In the genomic region with DNA sequence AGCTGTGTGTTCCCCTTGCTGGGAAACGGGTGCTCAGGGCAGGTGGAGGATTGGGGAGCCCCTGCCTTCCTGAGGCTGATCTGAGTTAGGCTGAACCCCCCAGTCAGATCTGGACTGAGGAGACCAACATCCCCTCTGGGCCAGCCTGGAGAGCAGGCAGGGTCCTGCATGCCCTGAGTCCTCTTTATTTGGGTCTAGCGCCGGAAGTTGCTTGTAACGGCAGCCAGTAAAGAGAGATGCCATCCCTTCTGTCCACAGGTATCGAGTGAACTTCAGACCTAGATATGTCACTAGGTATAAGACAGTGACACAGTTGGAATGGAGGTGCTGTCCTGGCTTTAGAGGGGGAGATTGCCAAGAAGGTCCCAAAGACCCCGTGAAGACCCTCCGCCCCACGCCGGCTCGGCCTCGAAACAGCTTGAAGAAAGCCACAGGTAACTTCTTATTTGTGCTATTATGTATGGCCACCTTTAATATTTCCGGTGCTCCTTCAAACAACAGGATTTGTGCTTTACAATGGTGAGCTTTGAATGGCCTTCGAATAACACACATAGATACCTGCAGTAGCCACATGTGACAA, we compare ENCODE assay signal across 16 cellular contexts. TPM values are rescaled to one million over a fixed set of nuclear protein-coding genes. Genes with fewer than 3 reads are reported as not detected.
DNase-seq lines count a peak whose midpoint lies in the region; ATAC-seq and FAIRE-seq lines count a peak whose summit lies in the region.
"Had no signal": no experiment of that assay in that cellular context is flagged by ENCODE, and none has a peak within 500 bp of the region (broad histone marks: within the 10 kb centered on the region; RNA-seq: fewer than 3 reads in every experiment).

No MANE protein-coding gene starts in this region.

- intact Hi-C loops in activated CD4-positive, alpha-beta T cell treated with anti-CD3 and anti-CD28 coated beads, Interleukin-2, amount 10 ng/mL, durations not matched to agents 24 days and 14 days (cut with micrococcal nuclease) = no loop called here

- H3K36me3 ChIP-seq in H7 (replicated peaks; ENCODE audit: control insufficient read depth, insufficient read depth, low read length) = no peaks in the 10 kb centered on the region
- H3K36me3 ChIP-seq: HAP-1 had no signal

- peaks cover 43% of the 10 kb centered on the region for H3K4me1 Mint-ChIP-seq in activated CD4-positive, alpha-beta T cell treated with anti-CD3 and anti-CD28 coated beads, Interleukin-2, amount 10 ng/mL, durations not matched to agents 7 days and 5 days
- peaks cover 26% of the 10 kb centered on the region for H3K4me1 Mint-ChIP-seq in activated CD4-positive, alpha-beta T cell treated with anti-CD3 and anti-CD28 coated beads, Interleukin-2, amount 10 ng/mL, durations not matched to agents 24 days and 14 days

- no peak overlapping the region for H3K4me3 ChIP-seq in H7 (ENCODE audit: insufficient read depth, low read depth, low read length)
- H3K4me3 ChIP-seq: HAP-1 had no signal

- peak overlapping the region; percentile 95 for H3K27ac Mint-ChIP-seq in activated CD4-positive, alpha-beta T cell treated with anti-CD3 and anti-CD28 coated beads, Interleukin-2, amount 10 ng/mL, durations not matched to agents 7 days and 5 days
- H3K27ac Mint-ChIP-seq in activated CD4-positive, alpha-beta T cell treated with anti-CD3 and anti-CD28 coated beads, Interleukin-2, amount 10 ng/mL, durations not matched to agents 24 days and 14 days = no peak overlapping the region
- H3K27ac Mint-ChIP-seq: B cell had no signal

- no peaks in the 10 kb centered on the region for H3K27me3 ChIP-seq in H7 (ENCODE audit: control insufficient read depth, insufficient read depth, low read length)

- POLR2A ChIA-PET in activated CD4-positive, alpha-beta T cell treated with anti-CD3 and anti-CD28 coated beads, Interleukin-2, amount 10 ng/mL, durations not matched to agents 7 days and 5 days (lab: Charles Lee) = no interaction called here

- CTCF ChIA-PET in activated CD4-positive, alpha-beta T cell treated with anti-CD3 and anti-CD28 coated beads, Interleukin-2, amount 10 ng/mL, durations not matched to agents 7 days and 5 days (lab: Charles Lee) = interaction anchor here (1.3 to 3.0 kb wide), 2 partner anchors 9 to 65 kb away, joined by 3 to 14 read pairs; no protein-coding TSS in a partner anchor

- no peak for DNase-seq in activated CD4-positive, alpha-beta T cell treated with anti-CD3 and anti-CD28 coated beads, Interleukin-2, amount 10 ng/mL, durations not matched to agents 7 days and 5 days
- no peak for DNase-seq in activated CD4-positive, alpha-beta T cell treated with anti-CD3 and anti-CD28 coated beads, Interleukin-2, amount 10 ng/mL, durations not matched to agents 24 days and 14 days
- DNase-seq in H7 = peak; percentile 28
- DNase-seq in left lobe of liver (ENCODE audit: low spot score) = peak; percentile 27
- DNase-seq in urothelium cell line (ENCODE audit: low spot score) = no peak
- no peak for DNase-seq in NCI-H748 (lab: John Stamatoyannopoulos, UW; ENCODE audit: unreplicated experiment)
- no peak for DNase-seq in NCI-H345 (lab: John Stamatoyannopoulos, UW)
- DNase-seq: EL, NCI-H187 treated with DMSO at 0.1 percent for 48 hours, NCI-H446, NCI-H69, OCI-M1, SIG-M5 had no signal

- H3K36me3 Mint-ChIP-seq in activated CD4-positive, alpha-beta T cell treated with anti-CD3 and anti-CD28 coated beads, Interleukin-2, amount 10 ng/mL, durations not matched to agents 7 days and 5 days (ENCODE audit: low read depth) = peaks cover 19% of the 10 kb centered on the region
- H3K36me3 Mint-ChIP-seq in activated CD4-positive, alpha-beta T cell treated with anti-CD3 and anti-CD28 coated beads, Interleukin-2, amount 10 ng/mL, durations not matched to agents 24 days and 14 days (ENCODE audit: low read depth) = peaks cover 17% of the 10 kb centered on the region

- ATAC-seq in left lobe of liver (no peak), GM18519 (IDR thresholded peaks at IDR 0.05; ENCODE audit: low FRiP score, unreplicated experiment) (no peak)

- peaks cover 17% of the 10 kb centered on the region for H3K9me3 Mint-ChIP-seq in activated CD4-positive, alpha-beta T cell treated with anti-CD3 and anti-CD28 coated beads, Interleukin-2, amount 10 ng/mL, durations not matched to agents 7 days and 5 days
- peaks cover 8% of the 10 kb centered on the region for H3K9me3 Mint-ChIP-seq in activated CD4-positive, alpha-beta T cell treated with anti-CD3 and anti-CD28 coated beads, Interleukin-2, amount 10 ng/mL, durations not matched to agents 24 days and 14 days

- no peak overlapping the region for H3K4me3 Mint-ChIP-seq in activated CD4-positive, alpha-beta T cell treated with anti-CD3 and anti-CD28 coated beads, Interleukin-2, amount 10 ng/mL, durations not matched to agents 7 days and 5 days
- H3K4me3 Mint-ChIP-seq in activated CD4-positive, alpha-beta T cell treated with anti-CD3 and anti-CD28 coated beads, Interleukin-2, amount 10 ng/mL, durations not matched to agents 24 days and 14 days = no peak overlapping the region
- H3K4me3 Mint-ChIP-seq: B cell had no signal

- peak; percentile 90 for FAIRE-seq in urothelium cell line (lab: Jason Lieb, UNC)

- peaks cover 3% of the 10 kb centered on the region for H3K27me3 Mint-ChIP-seq in activated CD4-positive, alpha-beta T cell treated with anti-CD3 and anti-CD28 coated beads, Interleukin-2, amount 10 ng/mL, durations not matched to agents 7 days and 5 days
- no peaks in the 10 kb centered on the region for H3K27me3 Mint-ChIP-seq in activated CD4-positive, alpha-beta T cell treated with anti-CD3 and anti-CD28 coated beads, Interleukin-2, amount 10 ng/mL, durations not matched to agents 24 days and 14 days

RNA-seq across cellular contexts. Expression of a gene that starts 38.0 kb away (rescaled TPM):
- total RNA-seq in activated CD4-positive, alpha-beta T cell treated with anti-CD3 and anti-CD28 coated beads, Interleukin-2, amount 10 ng/mL, durations not matched to agents 7 days and 5 days = 10 to 100 TPM; 18.6 to 23.0 TPM
- 32.4 and 35.5 TPM in 2 replicates for total RNA-seq in activated CD4-positive, alpha-beta T cell treated with anti-CD3 and anti-CD28 coated beads, Interleukin-2, amount 10 ng/mL, durations not matched to agents 24 days and 14 days
- 15.2 and 20.6 TPM in 2 replicates for total RNA-seq in H7 (2014; rRNA removed; shearing (Covaris generic))
- 0.53 TPM for total RNA-seq in left lobe of liver

Comparison
In these comparisons a context has a peak if more than half of its experiments do, and no peak if none do; other contexts are left out.
1. DNase-seq: peak in H7 (single experiment) and left lobe of liver (single experiment); none in activated CD4-positive, alpha-beta T cell treated with anti-CD3 and anti-CD28 coated beads, Interleukin-2, amount 10 ng/mL, durations not matched to agents 7 days and 5 days (single experiment), activated CD4-positive, alpha-beta T cell treated with anti-CD3 and anti-CD28 coated beads, Interleukin-2, amount 10 ng/mL, durations not matched to agents 24 days and 14 days (single experiment), urothelium cell line (single experiment), NCI-H748 (single experiment) and NCI-H345 (single experiment).
2. RNA of a gene that starts 38.0 kb away (total RNA-seq): 32.4 to 35.5 TPM in activated CD4-positive, alpha-beta T cell treated with anti-CD3 and anti-CD28 coated beads, Interleukin-2, amount 10 ng/mL, durations not matched to agents 24 days and 14 days, 18.6 to 23.0 TPM in activated CD4-positive, alpha-beta T cell treated with anti-CD3 and anti-CD28 coated beads, Interleukin-2, amount 10 ng/mL, durations not matched to agents 7 days and 5 days and 15.2 to 20.6 TPM in H7; 0.53 TPM in left lobe of liver (single experiment); every median in the first group is over 10 times any median in the second.